Comparison of ENCODE assay signal across 20 cellular contexts in the genomic region with DNA sequence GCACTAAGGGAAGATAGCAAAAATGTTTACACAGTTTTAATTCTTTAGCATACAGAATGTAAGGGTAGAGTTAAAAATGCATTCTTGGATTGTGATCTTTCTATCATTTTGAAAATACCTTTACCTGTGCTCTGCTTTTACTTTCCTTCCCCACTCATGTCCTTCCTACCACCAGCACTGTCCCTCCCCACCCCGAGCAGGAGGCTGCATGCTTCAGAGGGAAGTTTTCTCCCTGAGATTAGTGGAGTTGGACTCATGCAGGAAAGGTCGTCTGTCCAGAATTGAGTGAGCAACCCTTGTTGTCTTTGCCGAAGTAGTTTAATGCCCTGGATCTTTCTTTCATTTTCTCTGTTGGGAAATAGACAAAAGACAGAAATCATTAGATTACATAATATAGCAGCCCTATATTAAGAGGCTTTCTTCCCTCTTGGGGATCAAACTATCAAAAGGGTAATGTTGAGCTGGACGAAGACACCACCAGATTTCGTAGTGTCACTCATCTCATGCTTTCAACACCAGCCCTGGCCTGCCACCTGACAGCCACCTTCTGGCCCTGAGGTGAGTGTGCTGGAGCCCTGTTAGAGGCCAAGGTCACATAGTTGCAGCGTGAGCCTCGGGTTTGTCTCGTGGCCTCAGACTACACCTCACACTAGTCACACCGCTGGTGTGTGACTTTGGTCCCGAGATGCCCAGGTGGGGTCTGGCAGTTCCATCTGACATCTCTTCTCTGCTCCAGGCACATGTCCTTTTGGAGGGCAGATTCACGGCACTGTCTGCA.
DNase-seq lines count a peak whose midpoint lies in the region; ATAC-seq and TF ChIP-seq lines count a peak whose summit lies in the region.
"Had no signal": no experiment of that assay in that cellular context is flagged by ENCODE, and none has a peak within 500 bp of the region (broad histone marks: within the 10 kb centered on the region; RNA-seq: fewer than 3 reads in every experiment).

No MANE protein-coding gene starts in this region.

- H3K4me2 ChIP-seq in SK-N-SH (peak overlapping the region; percentile 27; the same call in 1 of the 2 replicates), IMR-90 (ENCODE audit: low read depth, low read length) (no peak overlapping the region)
- H3K4me2 ChIP-seq: BLaER1 had no signal

- peaks cover 8% of the 10 kb centered on the region for H3K27me3 Mint-ChIP-seq in brain
- H3K27me3 Mint-ChIP-seq: T-cell had no signal

- H3K36me3 Mint-ChIP-seq in brain = no peaks in the 10 kb centered on the region

- H3K4me3 Mint-ChIP-seq in brain = no peak overlapping the region
- H3K4me3 Mint-ChIP-seq: T-cell had no signal

- H3K9me3 Mint-ChIP-seq in brain = peaks cover 0 to 2% (median 0%) of the 10 kb centered on the region in 5 experiments
- H3K9me3 Mint-ChIP-seq: T-cell had no signal

- no peak overlapping the region; a peak in 1 of 4 replicates for H3K27ac ChIP-seq in SK-N-SH (ENCODE audit: low read depth in 2 of 2, low read length in 1 of 2)
- no peak overlapping the region for H3K27ac ChIP-seq in IMR-90 (ENCODE audit: insufficient read depth, low read length)
- peak overlapping the region; percentile 75 to 84 for H3K27ac ChIP-seq in liver (ENCODE audit: low read depth in 1 of 2, low read length in 2 of 2)
- H3K27ac ChIP-seq in A673 (ENCODE audit: low read depth, low read length, poor library complexity, severe bottlenecking) = no peak overlapping the region
- H3K27ac ChIP-seq: BLaER1, VCaP had no signal

- H2AFZ ChIP-seq in SK-N-SH (ENCODE audit: low read depth) (no peak overlapping the region), IMR-90 (replicated peaks; ENCODE audit: low read length, poor library complexity) (peak overlapping the region; percentile 45)

- no peak overlapping the region for H4K8ac ChIP-seq in IMR-90 (ENCODE audit: low read depth in 2 of 2, low read length in 2 of 2)

- TF ChIP-seq EP300 in SK-N-SH (IDR thresholded peaks at IDR 0.05; ENCODE audit: borderline replicate concordance in 1 of 2, low read depth in 1 of 2, low read length in 1 of 2) = no peak

- H3K79me2 ChIP-seq in SK-N-SH (ENCODE audit: insufficient read depth) = no peaks in the 10 kb centered on the region

- no peak overlapping the region for H3K23ac ChIP-seq in IMR-90 (ENCODE audit: low read depth, low read length)

- no peak overlapping the region for H3K4me3 ChIP-seq in SK-N-SH (ENCODE audit: low read depth in 2 of 2, low read length in 1 of 2)
- no peak overlapping the region for H3K4me3 ChIP-seq in IMR-90 (ENCODE audit: insufficient read depth, low read depth, low read length)
- H3K4me3 ChIP-seq in liver (ENCODE audit: low read depth in 1 of 3, low read length in 3 of 3) = no peak overlapping the region
- H3K4me3 ChIP-seq in A673 (ENCODE audit: low read depth, low read length, poor library complexity, severe bottlenecking) = no peak overlapping the region
- H3K4me3 ChIP-seq: BLaER1, heart right ventricle, vagina had no signal

- no peak for TF ChIP-seq POLR2A in IMR-90 (IDR thresholded peaks at IDR 0.05; ENCODE audit: low read depth, low read length)

- no peak overlapping the region for H2BK20ac ChIP-seq in IMR-90 (ENCODE audit: low read depth, low read length)

- BruUV-seq in IMR-90 (replicated peaks; lab: Mats Ljungman, UMichigan) (no TSS peak), A673 (replicated peaks; lab: Mats Ljungman, UMichigan) (no TSS peak)

- DNase-seq in SK-N-SH (no peak), IMR-90 (no peak), dedifferentiated amniotic fluid mesenchymal stem cell (ENCODE audit: extremely low spot score) (no peak), A673 (ENCODE audit: low spot score) (no peak)
- DNase-seq: anterior cingulate cortex, Calu3, heart right ventricle, Karpas-422, NCI-H1092, NCI-H2029 treated with DMSO at 0.1 percent for 48 hours, NCI-H510A treated with DMSO at 0.1 percent for 48 hours, T-cell had no signal

- H3K79me1 ChIP-seq in IMR-90 (ENCODE audit: low read depth in 1 of 2, low read length in 2 of 2) = no peaks in the 10 kb centered on the region

- H3K9ac ChIP-seq in SK-N-SH = no peak overlapping the region
- no peak overlapping the region for H3K9ac ChIP-seq in IMR-90 (ENCODE audit: low read depth, low read length)
- peak overlapping the region in 1 of 2 donors; percentile 69 for H3K9ac ChIP-seq in liver (ENCODE audit: low read depth in 1 of 2, low read length in 2 of 2)
- H3K9ac ChIP-seq: BLaER1 had no signal

- no peak overlapping the region for H4K91ac ChIP-seq in IMR-90 (ENCODE audit: insufficient read depth, low read depth, low read length)

- no peak overlapping the region; the same call in 1 of the 2 replicates for H2BK120ac ChIP-seq in IMR-90 (ENCODE audit: low read depth, low read length)

- no peak for TF ChIP-seq RAD21 in SK-N-SH (IDR thresholded peaks at IDR 0.05; ENCODE audit: low read length)
- no peak for TF ChIP-seq RAD21 in IMR-90 (IDR thresholded peaks at IDR 0.05; ENCODE audit: low read length)
- TF ChIP-seq RAD21 in liver (IDR thresholded peaks at IDR 0.05) = peak; percentile 51 to 52

- H3K4ac ChIP-seq in IMR-90 (ENCODE audit: low read depth, low read length) = no peak overlapping the region; the same call in 1 of the 2 replicates

- peak overlapping the region; percentile 50 for H2AK5ac ChIP-seq in IMR-90 (ENCODE audit: low read depth, low read length)

- H2BK5ac ChIP-seq in IMR-90 (ENCODE audit: low read depth, low read length, poor library complexity, severe bottlenecking) = no peak overlapping the region

- H3K9me1 ChIP-seq in IMR-90 (ENCODE audit: insufficient read depth, low read length) = peaks cover 9% of the 10 kb centered on the region; the same call in 1 of the 2 replicates

- no peak overlapping the region for H3K14ac ChIP-seq in IMR-90 (replicated peaks; ENCODE audit: low read depth, low read length)

- dilution Hi-C loops in IMR-90 (cut with HindIII; ENCODE audit: low sequenced_read_pairs, unreplicated experiment) = no loop called here

- no peaks in the 10 kb centered on the region for H3K9me2 ChIP-seq in SK-N-SH

- in situ Hi-C loops in IMR-90 (cut with MboI; ENCODE audit: low sequenced_read_pairs) = no loop called here

- H3K4me1 ChIP-seq in SK-N-SH (ENCODE audit: control insufficient read depth in 1 of 2, insufficient read depth in 2 of 2, low read depth in 1 of 2, low read length in 1 of 2) (peaks cover 25 to 29% of the 10 kb centered on the region in 2 experiments), IMR-90 (ENCODE audit: control insufficient read depth, insufficient read depth, low read length) (peaks cover 16% of the 10 kb centered on the region), liver (ENCODE audit: control insufficient read depth in 4 of 4, insufficient read depth in 4 of 4, low read length in 3 of 4) (peaks cover 6 to 55% (median 31%) of the 10 kb centered on the region in 4 donors), A673 (ENCODE audit: insufficient read depth, low read length, poor library complexity, severe bottlenecking) (peaks cover 4% of the 10 kb centered on the region)

- H3K36me3 ChIP-seq in SK-N-SH (replicated peaks in 1 of 2; ENCODE audit: control insufficient read depth in 1 of 2, insufficient read depth in 2 of 2, low read length in 1 of 2) (no peaks in the 10 kb centered on the region), IMR-90 (ENCODE audit: control insufficient read depth, insufficient read depth, low read length) (no peaks in the 10 kb centered on the region; the same call in 1 of the 2 replicates), liver (ENCODE audit: control insufficient read depth in 4 of 4, insufficient read depth in 3 of 4, low read depth in 1 of 4, low read length in 3 of 4) (no peaks in the 10 kb centered on the region), A673 (ENCODE audit: insufficient read depth, low read length, poor library complexity, severe bottlenecking) (no peaks in the 10 kb centered on the region)
- H3K36me3 ChIP-seq: vagina had no signal

- POLR2A ChIA-PET in SK-N-SH (lab: Yijun Ruan, JAX) (no interaction called here), IMR-90 (lab: Charles Lee; ENCODE audit: unreplicated experiment) (no interaction called here), A673 (lab: Charles Lee; ENCODE audit: low non-redundant PET) (no interaction called here)

- H2AK9ac ChIP-seq in IMR-90 (replicated peaks; ENCODE audit: low read depth, low read length, poor library complexity) = no peak overlapping the region

- ATAC-seq in SK-N-SH treated with all-trans-retinoic acid at 6 μM for 48 hours (no peak), IMR-90 (ENCODE audit: low read depth) (no peak), GM18861 (IDR thresholded peaks at IDR 0.05; ENCODE audit: unreplicated experiment) (no peak)
- ATAC-seq: Right ventricle myocardium inferior, T-cell had no signal

- 90% methylated on average over 11 of the region's 11 CpGs for WGBS in SK-N-SH (ENCODE audit: low lambda C conversion rate)
- WGBS in IMR-90 (ENCODE audit: extremely low coverage in 2 of 2, insufficient read length in 1 of 2), 2 experiments = 86% methylated on average over 4 of the region's 11 CpGs; no CpG with 5 or more reads in 1 of the 2 experiments
- 31% methylated on average over 11 of the region's 11 CpGs for WGBS in liver

- peak overlapping the region; percentile 10 to 63 (median 24) for H3K27ac Mint-ChIP-seq in brain
- H3K27ac Mint-ChIP-seq: T-cell had no signal

- H3K4me1 Mint-ChIP-seq in brain = peaks cover 57% of the 10 kb centered on the region

- peaks cover 23% of the 10 kb centered on the region for H3F3A ChIP-seq in SK-N-SH (replicated peaks; ENCODE audit: insufficient read depth)

- H3K27me3 ChIP-seq in SK-N-SH (ENCODE audit: insufficient read depth) (no peaks in the 10 kb centered on the region), IMR-90 (ENCODE audit: control insufficient read depth, insufficient read depth, low read length) (peaks cover 2% of the 10 kb centered on the region), liver (ENCODE audit: control insufficient read depth in 4 of 4, insufficient read depth in 4 of 4, low read length in 3 of 4) (no peaks in the 10 kb centered on the region), A673 (replicated peaks; ENCODE audit: insufficient read depth, low read depth, low read length, poor library complexity) (no peaks in the 10 kb centered on the region)
- H3K27me3 ChIP-seq: BLaER1, heart right ventricle, vagina had no signal

- no peak overlapping the region for H2BK15ac ChIP-seq in IMR-90 (ENCODE audit: low read depth, low read length)

- TF ChIP-seq CTCF in SK-N-SH (IDR thresholded peaks at IDR 0.05) (no peak), IMR-90 (conservative IDR thresholded peaks at IDR 0.05; ENCODE audit: low read depth, low read length) (no peak), brain (conservative IDR thresholded peaks at IDR 0.05) (no peak), liver (IDR thresholded peaks at IDR 0.05; ENCODE audit: low read depth, low read length, missing input control) (no peak), A673 (conservative IDR thresholded peaks at IDR 0.05; ENCODE audit: low read depth, low read length) (no peak)

- no peak overlapping the region for H4K5ac ChIP-seq in IMR-90 (ENCODE audit: low read depth, low read length)

- intact Hi-C loops in IMR-90 (cut with micrococcal nuclease) (loop anchor here (5.0 kb wide), 1 partner anchor 118 kb away; no protein-coding TSS in a partner anchor), A673 (cut with micrococcal nuclease; ENCODE audit: unreplicated experiment) (no loop called here)

- H3K56ac ChIP-seq in IMR-90 (ENCODE audit: extremely low read depth, insufficient read depth, low read length) = no peak overlapping the region

- H4K20me1 ChIP-seq in SK-N-SH (ENCODE audit: insufficient read depth) (no peaks in the 10 kb centered on the region), IMR-90 (ENCODE audit: insufficient read depth, low read length) (no peaks in the 10 kb centered on the region)
- H4K20me1 ChIP-seq: BLaER1 had no signal

- CTCF ChIA-PET in SK-N-SH (lab: Yijun Ruan, JAX) (interaction anchor here (1.6 to 2.0 kb wide), 2 partner anchors 8 to 303 kb away, joined by 3 to 5 read pairs; no protein-coding TSS in a partner anchor), IMR-90 (lab: Yijun Ruan, JAX) (no interaction called here), A673 (lab: Charles Lee) (no interaction called here)

- H3K18ac ChIP-seq in IMR-90 (ENCODE audit: low read depth, low read length) = no peak overlapping the region

- H3K9me3 ChIP-seq in SK-N-SH (no peaks in the 10 kb centered on the region), IMR-90 (ENCODE audit: control insufficient read depth, insufficient read depth, low read length) (no peaks in the 10 kb centered on the region), liver (ENCODE audit: control insufficient read depth in 4 of 4, low read length in 3 of 4) (no peaks in the 10 kb centered on the region), A673 (ENCODE audit: low read depth, low read length, poor library complexity, severe bottlenecking) (no peaks in the 10 kb centered on the region)
- H3K9me3 ChIP-seq: BLaER1, heart right ventricle, vagina had no signal

Comparison
In these comparisons a context has a peak if more than half of its experiments do, and no peak if none do; other contexts are left out.
1. H3K27ac ChIP-seq: peak in liver (2 of 2); none in SK-N-SH (0 of 2), IMR-90 (single experiment) and A673 (single experiment).